ENCODE assay signal across 8 cellular contexts in genomic region chr17:47789611-47790520, GRCh38. TPM values are rescaled to one million over a fixed set of nuclear protein-coding genes. Genes with fewer than 3 reads are reported as not detected.
DNase-seq lines count a peak whose midpoint lies in the region; ATAC-seq, FAIRE-seq and TF ChIP-seq lines count a peak whose summit lies in the region.

No MANE protein-coding gene starts in this region.

- H3K27me3 ChIP-seq in BLaER1 = peaks cover 47% of the 10 kb centered on the region
- peaks cover 64% of the 10 kb centered on the region for H3K27me3 ChIP-seq in astrocyte (ENCODE audit: insufficient read depth, low read length)
- peaks cover 78% of the 10 kb centered on the region for H3K27me3 ChIP-seq in skeletal muscle satellite cell (ENCODE audit: control insufficient read depth, insufficient read depth, low read length)

- DNase-seq in HTR-8/SVneo (ENCODE audit: insufficient read length, low spot score) (peak; percentile 88), astrocyte (ENCODE audit: low read depth) (peak; percentile 14)
- no peak for DNase-seq in effector CD4-positive, alpha-beta T cell

- H3K4me2 ChIP-seq in BLaER1 = peak overlapping the region; percentile 63
- H3K4me2 ChIP-seq in astrocyte (ENCODE audit: low read length) = peak overlapping the region; percentile 77
- H3K4me2 ChIP-seq in skeletal muscle satellite cell (ENCODE audit: low read length) = peak overlapping the region; percentile 78

- peaks cover 71% of the 10 kb centered on the region for H3K27me3 Mint-ChIP-seq in astrocyte (ENCODE audit: low read depth, unreplicated experiment)

- no peaks in the 10 kb centered on the region for H3K36me3 Mint-ChIP-seq in astrocyte (ENCODE audit: low read depth, unreplicated experiment)

- H3K4me3 ChIP-seq in BLaER1 (peak overlapping the region; percentile 50), astrocyte (ENCODE audit: insufficient read depth, low read depth, low read length) (peak overlapping the region; percentile 5), iPS-11a (ENCODE audit: low read depth, low read length) (peak overlapping the region; percentile 33), skeletal muscle satellite cell (ENCODE audit: low read length) (peak overlapping the region; percentile 64)

- H2AFZ ChIP-seq in astrocyte (ENCODE audit: low read depth, low read length) = peak overlapping the region; percentile 63

- peak; percentile 81 for FAIRE-seq in HTR-8/SVneo (lab: Jason Lieb, UNC)
- FAIRE-seq in astrocyte (lab: Jason Lieb, UNC) = no peak

- ATAC-seq in SK-N-SH treated with all-trans-retinoic acid at 6 μM for 48 hours (peak; percentile 99), HG02678 (IDR thresholded peaks at IDR 0.05; ENCODE audit: unreplicated experiment) (no peak)

- no peaks in the 10 kb centered on the region for H3K36me3 ChIP-seq in BLaER1
- H3K36me3 ChIP-seq in astrocyte (ENCODE audit: insufficient read depth, low read length) = no peaks in the 10 kb centered on the region
- no peaks in the 10 kb centered on the region for H3K36me3 ChIP-seq in skeletal muscle satellite cell (ENCODE audit: insufficient read depth, low read length)

- 0 out of 2 replicates have a peak, but pooled peaks cover 4% of the 10 kb centered on the region for H4K20me1 ChIP-seq in BLaER1
- H4K20me1 ChIP-seq in astrocyte (ENCODE audit: insufficient read depth, low read length) = no peaks in the 10 kb centered on the region

- H3K9ac ChIP-seq in BLaER1 (no peak overlapping the region), astrocyte (ENCODE audit: low read length) (no peak overlapping the region), skeletal muscle satellite cell (ENCODE audit: low read depth, low read length) (no peak overlapping the region)

- H3K79me2 ChIP-seq in astrocyte (ENCODE audit: insufficient read depth, low read length) = no peaks in the 10 kb centered on the region

- H3K9me3 Mint-ChIP-seq in astrocyte (ENCODE audit: unreplicated experiment) = no peaks in the 10 kb centered on the region

- peak overlapping the region; percentile 78 for H3K4me3 Mint-ChIP-seq in astrocyte (ENCODE audit: unreplicated experiment)

- peaks cover 11% of the 10 kb centered on the region for H3K4me1 ChIP-seq in BLaER1
- peaks cover 6% of the 10 kb centered on the region for H3K4me1 ChIP-seq in astrocyte (ENCODE audit: insufficient read depth, low read length)
- H3K4me1 ChIP-seq in skeletal muscle satellite cell (ENCODE audit: control insufficient read depth, insufficient read depth, low read length) = peaks cover 4% of the 10 kb centered on the region

- H3K9me3 ChIP-seq in BLaER1 (no peaks in the 10 kb centered on the region), astrocyte (ENCODE audit: insufficient read depth, low read depth, low read length) (no peaks in the 10 kb centered on the region), skeletal muscle satellite cell (replicated peaks; ENCODE audit: low read length) (no peaks in the 10 kb centered on the region)

- TF ChIP-seq CTCF in astrocyte (IDR thresholded peaks at IDR 0.05; ENCODE audit: insufficient read depth, low read depth, low read length) = peak; percentile 8

- no peak overlapping the region for H3K27ac Mint-ChIP-seq in astrocyte (ENCODE audit: unreplicated experiment)

- no peaks in the 10 kb centered on the region for H3K4me1 Mint-ChIP-seq in astrocyte (ENCODE audit: low read depth, unreplicated experiment)

- no peak overlapping the region for H3K27ac ChIP-seq in BLaER1
- H3K27ac ChIP-seq in astrocyte (ENCODE audit: low read depth, low read length) = no peak overlapping the region

TF ChIP-seq in SK-N-SH treated with all-trans-retinoic acid at 6 μM for 48 hours, 23 proteins besides CTCF, POLR2A, EP300 and RAD21:
- no peak for TF ChIP-seq PATZ1 (CRISPR knock-in tag; IDR thresholded peaks at IDR 0.05; ENCODE audit: borderline replicate concordance)
- TF ChIP-seq CREB5 (CRISPR knock-in tag; IDR thresholded peaks at IDR 0.05; ENCODE audit: low read depth) = no peak
- no peak for TF ChIP-seq POU6F1 (CRISPR knock-in tag; IDR thresholded peaks at IDR 0.05; ENCODE audit: borderline replicate concordance, low read depth)
- no peak for TF ChIP-seq SNAI2 (CRISPR knock-in tag; IDR thresholded peaks at IDR 0.05)
- no peak for TF ChIP-seq CSRNP3 (CRISPR knock-in tag; IDR thresholded peaks at IDR 0.05)
- TF ChIP-seq ESRRG (CRISPR knock-in tag; IDR thresholded peaks at IDR 0.05) = no peak

RNA-seq across cellular contexts. Expression of gene OSBPL7, which starts 31.7 kb away (rescaled TPM):
- total RNA-seq in astrocyte = 20.7 and 21.4 TPM in 2 replicates
- total RNA-seq in skeletal muscle satellite cell (2012; rRNA removed) = 2.8 and 5.5 TPM in 2 replicates

RNA-seq across cellular contexts. Expression of gene MRPL10, which starts 41.5 kb away (rescaled TPM):
- total RNA-seq in astrocyte = 29.8 and 33.2 TPM in 2 replicates
- 27.1 and 29.1 TPM in 2 replicates for total RNA-seq in skeletal muscle satellite cell (2012; rRNA removed)

RNA-seq across cellular contexts. Expression of gene LRRC46, which starts 41.6 kb away (rescaled TPM):
- 0.30 and 0.62 TPM in 2 replicates for total RNA-seq in astrocyte
- total RNA-seq in skeletal muscle satellite cell (2012; rRNA removed) = 0.22 TPM in 1 of 2 replicates, not detected in the other

RNA-seq across cellular contexts. Expression of gene SCRN2, which starts 51.2 kb away (rescaled TPM):
- total RNA-seq in astrocyte = 17.5 and 19.4 TPM in 2 replicates
- 19.4 and 35.0 TPM in 2 replicates for total RNA-seq in skeletal muscle satellite cell (2012; rRNA removed)

RNA-seq across cellular contexts. Expression of gene TBX21, which starts 56.8 kb away (rescaled TPM):
- not detected in 2 replicates for total RNA-seq in astrocyte
- total RNA-seq in skeletal muscle satellite cell (2012; rRNA removed) = 3.5 and 3.7 TPM in 2 replicates

Comparison
In these comparisons a context has a peak if more than half of its experiments do, and no peak if none do; other contexts are left out.
1. H3K4me3 ChIP-seq: peak in every context shown above with its lines; median percentile 64 in skeletal muscle satellite cell; 50 in BLaER1; 33 in iPS-11a; 5 in astrocyte.